ENCODE assay signal across 13 cellular contexts in genomic region chr10:111392159-111392558, GRCh38.
A peak's percentile ranks its signal among the peaks of the same experiment; 100 is the strongest.
DNase-seq lines count a peak whose midpoint lies in the region; ATAC-seq, FAIRE-seq and TF ChIP-seq lines count a peak whose summit lies in the region.
"Had no signal": no experiment of that assay in that cellular context is flagged by ENCODE, and none has a peak within 500 bp of the region (broad histone marks: within the 10 kb centered on the region; RNA-seq: fewer than 3 reads in every experiment).

No MANE protein-coding gene starts in this region.

- TF ChIP-seq CTCF in pancreas (IDR thresholded peaks at IDR 0.05): no peak

- WGBS in pancreas, 2 donors: 24 to 43% methylated on average over 2 of the region's 2 CpGs

- H3K27me3 ChIP-seq in pancreas: no peaks in the 10 kb centered on the region
- H3K27me3 ChIP-seq: SJCRH30 had no signal

- ATAC-seq in pancreas (peak in 3 of 4 donors; percentile 30 to 35 (median 34)), SK-N-SH treated with all-trans-retinoic acid at 6 μM for 48 hours (no peak), GM18505 (IDR thresholded peaks at IDR 0.05; ENCODE audit: unreplicated experiment) (no peak), HG02623 (IDR thresholded peaks at IDR 0.05; ENCODE audit: unreplicated experiment) (no peak)

- no peaks in the 10 kb centered on the region for H3K4me1 ChIP-seq in pancreas
- H3K4me1 ChIP-seq: SJCRH30 had no signal

- no peak for FAIRE-seq in pancreas (lab: Jason Lieb, UNC)
- FAIRE-seq: GM12892 had no signal

- no peak overlapping the region for H3K4me3 ChIP-seq in pancreas
- H3K4me3 ChIP-seq: SJCRH30 had no signal

- intact Hi-C loops in pancreas (cut with DNase I): no loop called here

- H3K9me3 ChIP-seq in pancreas: no peaks in the 10 kb centered on the region
- H3K9me3 ChIP-seq: SJCRH30 had no signal

- TF ChIP-seq POLR2A in GM18505 (IDR thresholded peaks at IDR 0.05; ENCODE audit: borderline replicate concordance, extremely low read depth, insufficient read depth, insufficient read length): no peak

- H3K27ac ChIP-seq in pancreas: no peak overlapping the region
- H3K27ac ChIP-seq: C4-2B, SJCRH30 had no signal

- DNase-seq in GM03348 (ENCODE audit: low spot score): peak; percentile 62
- DNase-seq in astrocyte of the hippocampus (ENCODE audit: low read depth, low spot score): peak; percentile 66
- no peak for DNase-seq in pancreas
- no peak for DNase-seq in NCI-H2227 treated with DMSO at 0.1 percent for 48 hours (lab: John Stamatoyannopoulos, UW)
- DNase-seq: GOT3, NCI-H226, NCI-H526 treated with DMSO at 0.1 percent for 48 hours, SJCRH30 had no signal

- H3K36me3 ChIP-seq in pancreas: no peaks in the 10 kb centered on the region
- H3K36me3 ChIP-seq: SJCRH30 had no signal

TF ChIP-seq in SK-N-SH treated with all-trans-retinoic acid at 6 μM for 48 hours, 23 proteins besides CTCF, POLR2A, EP300 and RAD21:
- TF ChIP-seq TOX (CRISPR knock-in tag; IDR thresholded peaks at IDR 0.05; ENCODE audit: borderline replicate concordance) (no peak), BACH2 (CRISPR knock-in tag; IDR thresholded peaks at IDR 0.05; ENCODE audit: borderline replicate concordance) (no peak), OSR1 (CRISPR knock-in tag; IDR thresholded peaks at IDR 0.05) (no peak), CREB5 (CRISPR knock-in tag; IDR thresholded peaks at IDR 0.05; ENCODE audit: low read depth) (no peak), ZNF8 (CRISPR knock-in tag; IDR thresholded peaks at IDR 0.05) (no peak), TSHZ2 (CRISPR knock-in tag; IDR thresholded peaks at IDR 0.05) (no peak), ISL1 (CRISPR knock-in tag; IDR thresholded peaks at IDR 0.05) (no peak)

Comparison
In these comparisons a context has a peak if more than half of its experiments do, and no peak if none do; other contexts are left out.
1. DNase-seq: peak in GM03348 (single experiment) and astrocyte of the hippocampus (single experiment); none in pancreas (0 of 6) and NCI-H2227 treated with DMSO at 0.1 percent for 48 hours (single experiment).
2. ATAC-seq: peak in pancreas (3 of 4); none in SK-N-SH treated with all-trans-retinoic acid at 6 μM for 48 hours (single experiment), GM18505 (single experiment) and HG02623 (single experiment).